In the genomic region with DNA sequence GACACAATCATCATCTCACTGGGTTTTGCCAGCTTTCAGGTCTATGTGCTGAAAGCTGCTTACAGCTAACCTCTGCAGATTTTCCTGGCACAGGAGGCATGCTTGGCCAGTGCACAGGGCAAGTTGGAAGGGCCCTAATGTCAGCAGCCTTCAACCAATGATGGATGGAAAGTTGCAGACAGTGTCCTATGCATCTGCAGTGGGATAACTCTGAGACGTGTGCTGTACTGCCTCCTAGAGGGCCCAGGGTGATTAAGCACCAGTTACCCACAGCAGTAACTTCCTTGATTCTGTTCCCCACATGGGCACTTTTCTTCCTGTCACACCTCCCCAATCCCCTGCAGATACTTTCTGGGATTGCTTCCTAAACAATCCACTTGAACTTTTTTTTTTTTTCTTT, we compare ENCODE assay signal across 9 cellular contexts. TPM values are rescaled to one million over a fixed set of nuclear protein-coding genes. Genes with fewer than 3 reads are reported as not detected.
DNase-seq lines count a peak whose midpoint lies in the region; ATAC-seq, FAIRE-seq and TF ChIP-seq lines count a peak whose summit lies in the region.
"Had no signal": no experiment of that assay in that cellular context is flagged by ENCODE, and none has a peak within 500 bp of the region (broad histone marks: within the 10 kb centered on the region; RNA-seq: fewer than 3 reads in every experiment).

No MANE protein-coding gene starts in this region.

- peaks cover 7% of the 10 kb centered on the region; the same call in 2 of the 3 replicates for H3K9me3 ChIP-seq in A549

- no peaks in the 10 kb centered on the region for H3K36me3 Mint-ChIP-seq in natural killer cell treated with Interleukin-12 subunit alpha and Interleukin-12 subunit beta and Interleukin-15 and Interleukin-18, amount 100 ng/mL, for 72 hours

- CTCF ChIA-PET in A549 (lab: Yijun Ruan, JAX): interaction anchor here (0.6 kb wide), 2 partner anchors 235 to 1527 kb away, joined by 3 to 4 read pairs; no protein-coding TSS in a partner anchor

- no peak for TF ChIP-seq POLR2A in A549 (IDR thresholded peaks at IDR 0.05; ENCODE audit: low read length)

- WGBS in A549 (ENCODE audit: missing lambda C conversion rate): 16% methylated on average over 1 of the region's 1 CpG

- H3K27me3 Mint-ChIP-seq in natural killer cell treated with Interleukin-12 subunit alpha and Interleukin-12 subunit beta and Interleukin-15 and Interleukin-18, amount 100 ng/mL, for 72 hours: no peaks in the 10 kb centered on the region
- H3K27me3 Mint-ChIP-seq: central memory CD8-positive, alpha-beta T cell had no signal

- H3K4me1 ChIP-seq in A549: no peaks in the 10 kb centered on the region

- FAIRE-seq in A549 (lab: Jason Lieb, UNC): no peak

- no peaks in the 10 kb centered on the region for H3K9me3 Mint-ChIP-seq in natural killer cell treated with Interleukin-12 subunit alpha and Interleukin-12 subunit beta and Interleukin-15 and Interleukin-18, amount 100 ng/mL, for 72 hours
- H3K9me3 Mint-ChIP-seq: central memory CD8-positive, alpha-beta T cell had no signal

- POLR2A ChIA-PET in A549 (lab: Yijun Ruan, JAX): no interaction called here

- H3K4me3 ChIP-seq in A549: no peak overlapping the region

- H3K4me1 Mint-ChIP-seq in natural killer cell treated with Interleukin-12 subunit alpha and Interleukin-12 subunit beta and Interleukin-15 and Interleukin-18, amount 100 ng/mL, for 72 hours (ENCODE audit: low read depth in 2 of 2): no peaks in the 10 kb centered on the region
- H3K4me1 Mint-ChIP-seq: central memory CD8-positive, alpha-beta T cell had no signal

- no peak overlapping the region for H3K27ac Mint-ChIP-seq in natural killer cell treated with Interleukin-12 subunit alpha and Interleukin-12 subunit beta and Interleukin-15 and Interleukin-18, amount 100 ng/mL, for 72 hours

- no peak overlapping the region for H3K27ac ChIP-seq in A549

- H3K4me3 Mint-ChIP-seq in natural killer cell treated with Interleukin-12 subunit alpha and Interleukin-12 subunit beta and Interleukin-15 and Interleukin-18, amount 100 ng/mL, for 72 hours: no peak overlapping the region
- H3K4me3 Mint-ChIP-seq: central memory CD8-positive, alpha-beta T cell had no signal

- DNase-seq in A549 (ENCODE audit: low read depth in 1 of 2, low spot score in 1 of 2) (peak; percentile 26 to 36), amniotic epithelial cell (ENCODE audit: low read depth) (peak; percentile 28), kidney glomerular epithelial cell (lab: John Stamatoyannopoulos, UW) (no peak), NCI-H1417 (lab: John Stamatoyannopoulos, UW) (no peak)
- DNase-seq in natural killer cell treated with Interleukin-12 subunit alpha and Interleukin-12 subunit beta and Interleukin-15 and Interleukin-18, amount 100 ng/mL, for 72 hours (ENCODE audit: low spot score): no peak

- H3K4me2 ChIP-seq in A549: no peak overlapping the region

- TF ChIP-seq EP300 in A549 (IDR thresholded peaks at IDR 0.05) (no peak), Ishikawa (IDR thresholded peaks at IDR 0.05; ENCODE audit: borderline replicate concordance) (no peak)

- TF ChIP-seq RAD21 in A549 (conservative IDR thresholded peaks at IDR 0.05 in 1 of 2, IDR thresholded peaks at IDR 0.05 in 1 of 2): peak in 1 of 2 experiments; percentile 28; a peak in 2 of 5 replicates
- peak; percentile 38 for TF ChIP-seq RAD21 in Ishikawa (IDR thresholded peaks at IDR 0.05; ENCODE audit: low read depth)

- ATAC-seq in A549 (peak; percentile 57 to 85; a peak in 3 of 6 replicates), GM18498 (IDR thresholded peaks at IDR 0.05; ENCODE audit: unreplicated experiment) (no peak)
- peak; percentile 60 to 68 for ATAC-seq in natural killer cell treated with Interleukin-12 subunit alpha and Interleukin-12 subunit beta and Interleukin-15 and Interleukin-18, amount 100 ng/mL, for 72 hours

- TF ChIP-seq CTCF in A549 (IDR thresholded peaks at IDR 0.05): peak; percentile 18; the same call in 1 of the 3 replicates
- TF ChIP-seq CTCF in GM12872 (IDR thresholded peaks at IDR 0.05; ENCODE audit: insufficient read depth, low read depth, low read length): peak; percentile 82

TF ChIP-seq in A549, 52 proteins besides CTCF, POLR2A, EP300 and RAD21:
- no peak for TF ChIP-seq CEBPB (IDR thresholded peaks at IDR 0.05)
- TF ChIP-seq, protein P1, sequence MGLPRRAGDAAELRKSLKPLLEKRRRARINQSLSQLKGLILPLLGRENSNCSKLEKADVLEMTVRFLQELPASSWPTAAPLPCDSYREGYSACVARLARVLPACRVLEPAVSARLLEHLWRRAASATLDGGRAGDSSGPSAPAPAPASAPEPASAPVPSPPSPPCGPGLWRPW (IDR thresholded peaks at IDR 0.05): no peak
TF ChIP-seq in A549: peak in this region for 0.

TF ChIP-seq in Ishikawa, 13 proteins besides CTCF, POLR2A, EP300 and RAD21:
- TF ChIP-seq TCF12 (IDR thresholded peaks at IDR 0.05; ENCODE audit: low read depth) (no peak), NFIC (IDR thresholded peaks at IDR 0.05) (no peak)
TF ChIP-seq in Ishikawa: peak in this region for 0.

RNA-seq across cellular contexts. Expression of a gene that starts 38.6 kb away (rescaled TPM):
- polyA plus RNA-seq in A549 (2011; rRNA removed): 0.19 TPM in 1 of 2 replicates, not detected in the other
- 0.09 and 0.11 TPM in 2 replicates for polyA plus RNA-seq in A549 (2012; cell fraction: cytosol; rRNA removed)
- polyA plus RNA-seq in A549 (2012; cell fraction: nucleus; rRNA removed): 0.06 TPM in 1 of 2 replicates, not detected in the other
- polyA plus RNA-seq in A549 (2017; fragmentation: RNase III; extraction: RNeasy Plus Mini Kit Qiagen cat#74134 plus additional on column Dnase treatment): 0.07 to 0.16 TPM in 2 of 3 replicates, not detected in the other
- polyA minus RNA-seq in A549 (2011; rRNA and poly(A)+ RNA removed): 0.29 TPM in 1 of 2 replicates, not detected in the other
- not detected for total RNA-seq in natural killer cell treated with Interleukin-12 subunit alpha and Interleukin-12 subunit beta and Interleukin-15 and Interleukin-18, amount 100 ng/mL, for 72 hours

RNA-seq across cellular contexts. Expression of a gene that starts 50.2 kb away (rescaled TPM):
- polyA plus RNA-seq in A549 (2011; rRNA removed): 41.8 and 47.9 TPM in 2 replicates
- polyA plus RNA-seq in A549 (2012; cell fraction: cytosol; rRNA removed): 13.0 and 14.1 TPM in 2 replicates
- polyA plus RNA-seq in A549 (2012; cell fraction: nucleus; rRNA removed): 14.4 and 21.3 TPM in 2 replicates
- polyA plus RNA-seq in A549 (2017; fragmentation: RNase III; extraction: RNeasy Plus Mini Kit Qiagen cat#74134 plus additional on column Dnase treatment): 46.6 to 49.7 TPM (median 46.9 TPM) in 3 replicates
- 26.2 and 26.5 TPM in 2 replicates for polyA minus RNA-seq in A549 (2011; rRNA and poly(A)+ RNA removed)
- 10 to 100 TPM; 20.2 to 30.3 TPM for total RNA-seq in natural killer cell treated with Interleukin-12 subunit alpha and Interleukin-12 subunit beta and Interleukin-15 and Interleukin-18, amount 100 ng/mL, for 72 hours

RNA-seq across cellular contexts. Expression of a gene that starts 50.5 kb away (rescaled TPM):
- polyA plus RNA-seq in A549 (2011; rRNA removed): 275 and 342 TPM in 2 replicates
- 210 and 229 TPM in 2 replicates for polyA plus RNA-seq in A549 (2012; cell fraction: cytosol; rRNA removed)
- 367 and 371 TPM in 2 replicates for polyA plus RNA-seq in A549 (2012; cell fraction: nucleus; rRNA removed)
- 225 to 250 TPM (median 240 TPM) in 3 replicates for polyA plus RNA-seq in A549 (2017; fragmentation: RNase III; extraction: RNeasy Plus Mini Kit Qiagen cat#74134 plus additional on column Dnase treatment)
- 132 and 152 TPM in 2 replicates for polyA minus RNA-seq in A549 (2011; rRNA and poly(A)+ RNA removed)
- 100 to 1,000 TPM; 114 to 255 TPM for total RNA-seq in natural killer cell treated with Interleukin-12 subunit alpha and Interleukin-12 subunit beta and Interleukin-15 and Interleukin-18, amount 100 ng/mL, for 72 hours

Comparison
In these comparisons a context has a peak if more than half of its experiments do, and no peak if none do; other contexts are left out.
1. DNase-seq: peak in A549 (2 of 2) and amniotic epithelial cell (single experiment); none in natural killer cell treated with Interleukin-12 subunit alpha and Interleukin-12 subunit beta and Interleukin-15 and Interleukin-18, amount 100 ng/mL, for 72 hours (single experiment), kidney glomerular epithelial cell (single experiment) and NCI-H1417 (0 of 3).